In genomic region chr18:24068945-24069693, GRCh38 we compare ENCODE assay signal across 23 cellular contexts. TPM values are rescaled to one million over a fixed set of nuclear protein-coding genes. Genes with fewer than 3 reads are reported as not detected.
DNase-seq lines count a peak whose midpoint lies in the region; ATAC-seq and TF ChIP-seq lines count a peak whose summit lies in the region.
"Had no signal": no experiment of that assay in that cellular context is flagged by ENCODE, and none has a peak within 500 bp of the region (broad histone marks: within the 10 kb centered on the region; RNA-seq: fewer than 3 reads in every experiment).

No MANE protein-coding gene starts in this region.

- POLR2A ChIA-PET in A673 (lab: Charles Lee; ENCODE audit: low non-redundant PET), result interaction anchor here (0.6 kb wide), 1 partner anchor 27 kb away, joined by 4 read pairs; no protein-coding TSS in a partner anchor
- POLR2A ChIA-PET in CD4-positive, alpha-beta T cell (lab: Charles Lee), result interaction anchor here (0.6 to 1.8 kb wide), 2 partner anchors 12 to 74 kb away, joined by 3 to 4 read pairs; no protein-coding TSS in a partner anchor

- H3K9me3 Mint-ChIP-seq in CD4-positive, alpha-beta T cell, result no peaks in the 10 kb centered on the region
- H3K9me3 Mint-ChIP-seq: activated naive CD8-positive, alpha-beta T cell treated with anti-CD3 and anti-CD28 coated beads for 36 hours; activated T-cell treated with anti-CD3 and anti-CD28 coated beads, Interleukin-2, amount 50 U/mL, for 4 hours had no signal

- peaks cover 95% of the 10 kb centered on the region for H3K36me3 Mint-ChIP-seq in CD4-positive, alpha-beta T cell (ENCODE audit: low read depth)

- no TSS peak for BruUV-seq in A673 (replicated peaks; lab: Mats Ljungman, UMichigan)

- H3K9me3 ChIP-seq in A673 (ENCODE audit: low read depth, low read length, poor library complexity, severe bottlenecking), result no peaks in the 10 kb centered on the region
- no peaks in the 10 kb centered on the region for H3K9me3 ChIP-seq in CD4-positive, alpha-beta T cell (ENCODE audit: control insufficient read depth, low read length)
- H3K9me3 ChIP-seq: Caco-2, heart right ventricle, right atrium auricular region, tibial artery had no signal

- H3K27me3 Mint-ChIP-seq in CD4-positive, alpha-beta T cell, result no peaks in the 10 kb centered on the region
- H3K27me3 Mint-ChIP-seq: activated CD4-positive, alpha-beta memory T cell treated with anti-CD3 and anti-CD28 coated beads, Interleukin-2, amount 10 ng/mL, durations not matched to agents 7 days and 5 days; activated naive CD8-positive, alpha-beta T cell treated with anti-CD3 and anti-CD28 coated beads for 36 hours; brain had no signal

- no peak overlapping the region for H3K4me3 Mint-ChIP-seq in CD4-positive, alpha-beta T cell
- H3K4me3 Mint-ChIP-seq: activated CD4-positive, alpha-beta memory T cell treated with anti-CD3 and anti-CD28 coated beads, Interleukin-2, amount 10 ng/mL, durations not matched to agents 7 days and 5 days; activated naive CD8-positive, alpha-beta T cell treated with anti-CD3 and anti-CD28 coated beads for 36 hours; activated T-cell treated with anti-CD3 and anti-CD28 coated beads, Interleukin-2, amount 50 U/mL, for 4 hours; brain; endodermal cell; T-helper 2 cell treated with Interferon-gamma antibody and Interleukin-4, amounts not matched to agents 5 μg/mL and 100 μg/mL, for 36 hours; WTC11 had no signal

- no peak for TF ChIP-seq CTCF in A673 (conservative IDR thresholded peaks at IDR 0.05; ENCODE audit: low read depth, low read length)
- no peak for TF ChIP-seq CTCF in CD4-positive, alpha-beta T cell (IDR thresholded peaks at IDR 0.05)

- DNase-seq in A673 (ENCODE audit: low spot score) (peak; percentile 50), NCI-H2081 treated with DMSO at 0.1 percent for 48 hours (lab: John Stamatoyannopoulos, UW) (peak; percentile 75), fibroblast of peridontal ligament (ENCODE audit: extremely low read depth) (peak; percentile 45), HK-2 (ENCODE audit: unreplicated experiment) (no peak)
- DNase-seq in CD4-positive, alpha-beta T cell, result no peak
- no peak for DNase-seq in stimulated activated naive CD8-positive, alpha-beta T cell treated with anti-CD3 and anti-CD28 coated beads, Interleukin-15, Interleukin-2, amounts not matched to agents 100 U/mL and 50 U/mL, for 24 hours
- DNase-seq: activated CD4-positive, alpha-beta memory T cell treated with anti-CD3 and anti-CD28 coated beads, Interleukin-2, amount 10 ng/mL, durations not matched to agents 7 days and 5 days; activated naive CD8-positive, alpha-beta T cell treated with anti-CD3 and anti-CD28 coated beads for 36 hours; activated T-cell treated with anti-CD3 and anti-CD28 coated beads, Interleukin-2, amount 50 U/mL, for 4 hours; endodermal cell; GM23248; heart right ventricle; NCI-H1694; NCI-H82; occipital lobe; stimulated activated CD4-positive, alpha-beta T cell treated with anti-CD3 and anti-CD28 coated beads, Interleukin-15, amount 100 ng/mL, for 24 hours; tibial artery had no signal

- CTCF ChIA-PET in A673 (lab: Charles Lee), result no interaction called here
- CTCF ChIA-PET in CD4-positive, alpha-beta T cell (lab: Charles Lee), result no interaction called here

- H3K36me3 ChIP-seq in A673 (ENCODE audit: insufficient read depth, low read length, poor library complexity, severe bottlenecking), result no peaks in the 10 kb centered on the region
- H3K36me3 ChIP-seq: right atrium auricular region had no signal

- peak overlapping the region; percentile 19 for H3K27ac ChIP-seq in A673 (ENCODE audit: low read depth, low read length, poor library complexity, severe bottlenecking)
- H3K27ac ChIP-seq in CD4-positive, alpha-beta T cell (ENCODE audit: low read depth, low read length), result no peak overlapping the region
- H3K27ac ChIP-seq: GM23248, right atrium auricular region, tibial artery had no signal

- intact Hi-C loops in A673 (cut with micrococcal nuclease; ENCODE audit: unreplicated experiment), result loop anchor here (10.0 kb wide), 1 partner anchor 46 kb away; no protein-coding TSS in a partner anchor
- intact Hi-C loops in CD4-positive, alpha-beta T cell (cut with DNase I, micrococcal nuclease), result no loop called here

- H3K4me1 Mint-ChIP-seq in CD4-positive, alpha-beta T cell (ENCODE audit: low read depth), result peaks cover 68% of the 10 kb centered on the region
- H3K4me1 Mint-ChIP-seq: brain had no signal

- no peak for ATAC-seq in CD4-positive, alpha-beta T cell (ENCODE audit: poor library complexity)
- no peak for ATAC-seq in GM21529 (IDR thresholded peaks at IDR 0.05; ENCODE audit: unreplicated experiment)
- no peak for ATAC-seq in stimulated activated naive CD8-positive, alpha-beta T cell treated with anti-CD3 and anti-CD28 coated beads, Interleukin-15, Interleukin-2, amounts not matched to agents 100 U/mL and 50 U/mL, for 24 hours
- ATAC-seq: activated T-cell treated with anti-CD3 and anti-CD28 coated beads, Interleukin-2, amount 50 U/mL, for 4 hours; WTC11 had no signal

- no peaks in the 10 kb centered on the region for H3K27me3 ChIP-seq in A673 (replicated peaks; ENCODE audit: insufficient read depth, low read depth, low read length, poor library complexity)
- H3K27me3 ChIP-seq in CD4-positive, alpha-beta T cell (ENCODE audit: control insufficient read depth, insufficient read depth, low read length), result no peaks in the 10 kb centered on the region
- H3K27me3 ChIP-seq: heart right ventricle, right atrium auricular region, tibial artery had no signal

- H3K27ac Mint-ChIP-seq in CD4-positive, alpha-beta T cell, result peak overlapping the region; percentile 57
- H3K27ac Mint-ChIP-seq: activated CD4-positive, alpha-beta memory T cell treated with anti-CD3 and anti-CD28 coated beads, Interleukin-2, amount 10 ng/mL, durations not matched to agents 7 days and 5 days; activated naive CD8-positive, alpha-beta T cell treated with anti-CD3 and anti-CD28 coated beads for 36 hours; brain; endodermal cell; T-helper 2 cell treated with Interferon-gamma antibody and Interleukin-4, amounts not matched to agents 5 μg/mL and 100 μg/mL, for 36 hours; WTC11 had no signal

- H3K4me3 ChIP-seq in A673 (ENCODE audit: low read depth, low read length, poor library complexity, severe bottlenecking), result no peak overlapping the region
- H3K4me3 ChIP-seq: GM23248, heart right ventricle, right atrium auricular region, tibial artery had no signal

- peaks cover 15% of the 10 kb centered on the region for H3K4me1 ChIP-seq in A673 (ENCODE audit: insufficient read depth, low read length, poor library complexity, severe bottlenecking)
- H3K4me1 ChIP-seq: Caco-2, right atrium auricular region, tibial artery had no signal

RNA-seq across cellular contexts. Expression of gene TTC39C, which starts 54.6 kb away (rescaled TPM):
- 20.7 and 24.0 TPM in 2 replicates for total RNA-seq in A673 (2021)
- 10 to 100 TPM; 82.6 to 91.8 TPM for total RNA-seq in CD4-positive, alpha-beta T cell

Comparison
In these comparisons a context has a peak if more than half of its experiments do, and no peak if none do; other contexts are left out.
1. DNase-seq: peak in A673 (single experiment), NCI-H2081 treated with DMSO at 0.1 percent for 48 hours (single experiment) and fibroblast of peridontal ligament (single experiment); none in CD4-positive, alpha-beta T cell (0 of 10), stimulated activated naive CD8-positive, alpha-beta T cell treated with anti-CD3 and anti-CD28 coated beads, Interleukin-15, Interleukin-2, amounts not matched to agents 100 U/mL and 50 U/mL, for 24 hours (single experiment) and HK-2 (single experiment).